ENCODE assay signal across 8 cellular contexts in genomic region chr20:53940883-53941546, GRCh38.
A peak's percentile ranks its signal among the peaks of the same experiment; 100 is the strongest.
DNase-seq lines count a peak whose midpoint lies in the region; ATAC-seq and TF ChIP-seq lines count a peak whose summit lies in the region.

No MANE protein-coding gene starts in this region.

- H3K9me3 ChIP-seq in Loucy (ENCODE audit: insufficient read depth, low read depth, low read length) (no peaks in the 10 kb centered on the region), mucosa of rectum (ENCODE audit: control insufficient read depth in 2 of 2, low read length in 2 of 2) (no peaks in the 10 kb centered on the region)

- H3K36me3 ChIP-seq in Loucy (ENCODE audit: insufficient read depth, low read length) = no peaks in the 10 kb centered on the region
- H3K36me3 ChIP-seq in mucosa of rectum (ENCODE audit: control insufficient read depth in 2 of 2, insufficient read depth in 2 of 2, low read length in 2 of 2) = no peaks in the 10 kb centered on the region

- no peaks in the 10 kb centered on the region for H4K20me1 ChIP-seq in Loucy (ENCODE audit: insufficient read depth, low read length, poor library complexity, severe bottlenecking)

- H3K9ac ChIP-seq in Loucy (ENCODE audit: low read depth, low read length, poor library complexity, severe bottlenecking) = no peak overlapping the region
- peak overlapping the region; percentile 5 to 47 for H3K9ac ChIP-seq in mucosa of rectum (ENCODE audit: low read depth in 1 of 2, low read length in 2 of 2)

- H3K9me2 ChIP-seq in Loucy (replicated peaks; ENCODE audit: low read depth, low read length) = no peaks in the 10 kb centered on the region

- H3K4me3 ChIP-seq in Loucy (ENCODE audit: low read length, poor library complexity, severe bottlenecking) = no peak overlapping the region
- H3K4me3 ChIP-seq in mucosa of rectum (ENCODE audit: low read length in 2 of 2) = peak overlapping the region in 1 of 2 donors; percentile 35

- H3K4me1 ChIP-seq in Loucy (ENCODE audit: insufficient read depth, low read length, poor library complexity, severe bottlenecking) (peaks cover 32% of the 10 kb centered on the region), mucosa of rectum (ENCODE audit: control insufficient read depth in 2 of 2, insufficient read depth in 2 of 2, low read length in 2 of 2) (peaks cover 22 to 26% of the 10 kb centered on the region in 2 donors)

- no peaks in the 10 kb centered on the region for H3K79me2 ChIP-seq in Loucy (ENCODE audit: insufficient read depth, low read length)

- ATAC-seq in HG03521 (IDR thresholded peaks at IDR 0.05; ENCODE audit: unreplicated experiment) (no peak), GM21786 (IDR thresholded peaks at IDR 0.05; ENCODE audit: unreplicated experiment) (no peak), GM19351 (IDR thresholded peaks at IDR 0.05; ENCODE audit: unreplicated experiment) (no peak)

- H3F3A ChIP-seq in Loucy (ENCODE audit: low read depth) = no peaks in the 10 kb centered on the region

- H2AFZ ChIP-seq in Loucy (ENCODE audit: low read length) = peak overlapping the region; percentile 54

- peak overlapping the region; percentile 24 to 59 for H3K27ac ChIP-seq in mucosa of rectum (ENCODE audit: low read depth in 2 of 2, low read length in 2 of 2)

- no peak for TF ChIP-seq CTCF in Loucy (conservative IDR thresholded peaks at IDR 0.05; ENCODE audit: low read length)
- no peak for TF ChIP-seq CTCF in GM13976 (IDR thresholded peaks at IDR 0.05; ENCODE audit: borderline replicate concordance, control extremely low read depth, extremely low read depth, insufficient read depth, missing control alignments)

- in situ Hi-C loops in GM13976 (cut with MboI; ENCODE audit: low sequenced_read_pairs, unreplicated experiment) = loop anchor here (10.0 to 25.0 kb wide), 2 partner anchors 354 to 526 kb away; partner anchors contain the start of gene ZNF217

- DNase-seq in Ammon's horn (ENCODE audit: low spot score) (peak; percentile 45), dedifferentiated amniotic fluid mesenchymal stem cell (ENCODE audit: extremely low spot score) (peak; percentile 56), GM13976 (ENCODE audit: low spot score) (no peak)

- H3K4me2 ChIP-seq in Loucy (ENCODE audit: low read depth, low read length, poor library complexity, severe bottlenecking) = no peak overlapping the region

- H3K27me3 ChIP-seq in Loucy (ENCODE audit: insufficient read depth, low read length, poor library complexity, severe bottlenecking) = no peaks in the 10 kb centered on the region
- no peaks in the 10 kb centered on the region for H3K27me3 ChIP-seq in mucosa of rectum (ENCODE audit: control insufficient read depth in 2 of 2, insufficient read depth in 2 of 2, low read length in 2 of 2)
